In genomic region chr15:68091743-68092142, GRCh38 we compare ENCODE assay signal across 1 cellular context.
TF ChIP-seq lines count a peak whose summit lies in the region.

No MANE protein-coding gene starts in this region.

TF ChIP-seq in H1, 55 proteins besides CTCF, POLR2A, EP300 and RAD21 (continued from another document):
- TF ChIP-seq, protein P1, sequence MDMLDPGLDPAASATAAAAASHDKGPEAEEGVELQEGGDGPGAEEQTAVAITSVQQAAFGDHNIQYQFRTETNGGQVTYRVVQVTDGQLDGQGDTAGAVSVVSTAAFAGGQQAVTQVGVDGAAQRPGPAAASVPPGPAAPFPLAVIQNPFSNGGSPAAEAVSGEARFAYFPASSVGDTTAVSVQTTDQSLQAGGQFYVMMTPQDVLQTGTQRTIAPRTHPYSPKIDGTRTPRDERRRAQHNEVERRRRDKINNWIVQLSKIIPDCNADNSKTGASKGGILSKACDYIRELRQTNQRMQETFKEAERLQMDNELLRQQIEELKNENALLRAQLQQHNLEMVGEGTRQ (IDR thresholded peaks at IDR 0.05; ENCODE audit: low read length) = no peak
- TF ChIP-seq JUND (IDR thresholded peaks at IDR 0.05; ENCODE audit: low read length) (no peak), NANOG (IDR thresholded peaks at IDR 0.05; ENCODE audit: insufficient read depth, low read depth, low read length, poor library complexity, severe bottlenecking) (no peak), BCL11A (IDR thresholded peaks at IDR 0.05; ENCODE audit: low read depth in 2 of 2, low read length in 2 of 2) (no peak)
